ENCODE assay signal across 8 cellular contexts in the genomic region with DNA sequence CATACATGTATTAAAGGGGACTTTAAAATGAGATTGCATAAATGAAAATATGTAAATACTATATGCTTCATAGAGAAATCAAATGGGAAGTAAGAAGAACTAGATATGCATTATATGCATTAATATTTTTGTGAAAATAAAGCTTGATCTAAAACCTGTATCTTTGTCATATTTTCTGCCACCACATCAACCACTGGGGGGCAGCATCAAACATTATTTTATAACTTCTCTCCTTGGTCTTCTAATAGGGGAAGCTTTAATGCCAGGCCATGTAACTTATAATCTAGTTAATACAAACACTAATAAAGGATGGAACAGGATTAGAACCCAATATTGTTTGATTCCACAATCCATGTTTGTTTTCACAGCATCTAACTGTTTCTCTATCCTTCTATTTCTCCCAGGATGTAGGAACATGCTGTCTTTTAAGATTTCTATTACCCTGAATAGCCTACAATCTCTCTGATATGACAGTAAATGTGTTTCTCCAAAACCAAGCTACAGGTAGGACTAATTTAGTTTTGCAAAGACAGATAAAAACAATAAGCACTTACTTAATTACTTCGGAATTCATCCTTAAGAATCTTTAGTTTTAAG. TPM values are rescaled to one million over a fixed set of nuclear protein-coding genes. Genes with fewer than 3 reads are reported as not detected.
DNase-seq lines count a peak whose midpoint lies in the region; ATAC-seq and TF ChIP-seq lines count a peak whose summit lies in the region.

No MANE protein-coding gene starts in this region.

- H3K27me3 Mint-ChIP-seq in WTC11 (ENCODE audit: low read depth), result no peaks in the 10 kb centered on the region

- H2BK120ac ChIP-seq in trophoblast cell (ENCODE audit: insufficient read depth, low read length, poor library complexity), result no peak overlapping the region

- H3K9ac ChIP-seq in trophoblast cell (ENCODE audit: low read length), result no peak overlapping the region

- WGBS in trophoblast cell (ENCODE audit: extremely low coverage, insufficient coverage, insufficient read length), result no CpG with 5 or more reads among the region's 1 CpG

- POLR2A ChIA-PET in WTC11 (lab: Charles Lee), result no interaction called here

- no peak overlapping the region for H2BK12ac ChIP-seq in trophoblast cell (ENCODE audit: low read length)

- H2AFZ ChIP-seq in trophoblast cell (ENCODE audit: insufficient read depth, low read length, poor library complexity), result no peak overlapping the region

- H3K79me1 ChIP-seq in trophoblast cell (ENCODE audit: low read length), result no peaks in the 10 kb centered on the region

- TF ChIP-seq CTCF in GM12874 (IDR thresholded peaks at IDR 0.05; ENCODE audit: insufficient read depth, low read depth, low read length) (0 out of 2 replicates have a peak, but pooled peaks have one; percentile 10), WTC11 (IDR thresholded peaks at IDR 0.05) (no peak), fibroblast of mammary gland (conservative IDR thresholded peaks at IDR 0.05; ENCODE audit: control insufficient read depth, insufficient read depth, low read depth, low read length) (peak; percentile 61)

- no peak overlapping the region for H3K4ac ChIP-seq in trophoblast cell (ENCODE audit: low read depth, low read length)

- no peaks in the 10 kb centered on the region for H3K79me2 ChIP-seq in trophoblast cell (ENCODE audit: control insufficient read depth, insufficient read depth, low read length, poor library complexity)

- no peak overlapping the region for H3K4me3 Mint-ChIP-seq in WTC11

- no peaks in the 10 kb centered on the region for H3K4me1 ChIP-seq in trophoblast cell (ENCODE audit: control insufficient read depth in 1 of 2, insufficient read depth in 2 of 2, low read length in 2 of 2)

- no peak overlapping the region for H3K27ac ChIP-seq in trophoblast cell (ENCODE audit: low read depth, low read length)

- no peak overlapping the region for H3K23ac ChIP-seq in trophoblast cell (ENCODE audit: low read length)

- H3K27me3 ChIP-seq in trophoblast cell (ENCODE audit: insufficient read depth, low read length), result no peaks in the 10 kb centered on the region

- no peak overlapping the region for H2AK5ac ChIP-seq in trophoblast cell (ENCODE audit: low read length)

- no peaks in the 10 kb centered on the region for H3K36me3 Mint-ChIP-seq in WTC11

- H4K91ac ChIP-seq in trophoblast cell (ENCODE audit: low read depth, low read length), result no peak overlapping the region

- no peak overlapping the region for H4K8ac ChIP-seq in trophoblast cell (ENCODE audit: low read depth, low read length)

- ATAC-seq in WTC11, result no peak

- DNase-seq in AG08395 (ENCODE audit: low spot score) (peak; percentile 48), LHCN-M2 (ENCODE audit: low read depth) (peak; percentile 37), WTC11 (ENCODE audit: low spot score) (peak; percentile 24), fibroblast of mammary gland (ENCODE audit: low read depth) (peak; percentile 50), trophoblast cell (peak; percentile 4 to 61), SHP77 (lab: John Stamatoyannopoulos, UW) (no peak)
- DNase-seq in effector CD4-positive, alpha-beta T cell, result no peak

- no peaks in the 10 kb centered on the region for H3K9me3 Mint-ChIP-seq in WTC11

- no peak overlapping the region for H3K18ac ChIP-seq in trophoblast cell (ENCODE audit: low read length)

- H3K4me3 ChIP-seq in fibroblast of mammary gland (ENCODE audit: control insufficient read depth, low read depth, low read length) (no peak overlapping the region), trophoblast cell (ENCODE audit: low read depth, low read length) (no peak overlapping the region)

- no peak overlapping the region for H3K27ac Mint-ChIP-seq in WTC11

- no peaks in the 10 kb centered on the region for H3K9me3 ChIP-seq in trophoblast cell (ENCODE audit: insufficient read depth, low read depth, low read length)

- H3K36me3 ChIP-seq in trophoblast cell (ENCODE audit: control insufficient read depth in 1 of 2, insufficient read depth in 2 of 2, low read length in 2 of 2), result no peaks in the 10 kb centered on the region

- H3K14ac ChIP-seq in trophoblast cell (ENCODE audit: low read length), result no peak overlapping the region

- H4K12ac ChIP-seq in trophoblast cell (ENCODE audit: low read depth, low read length), result no peak overlapping the region

- no peak overlapping the region for H2BK5ac ChIP-seq in trophoblast cell (ENCODE audit: low read depth, low read length, poor library complexity)

- H3K4me1 Mint-ChIP-seq in WTC11, result no peaks in the 10 kb centered on the region; the same call in 1 of the 2 replicates

- H3K4me2 ChIP-seq in trophoblast cell (ENCODE audit: low read length), result no peak overlapping the region

- CTCF ChIA-PET in WTC11 (lab: Charles Lee), result interaction anchor here (0.7 to 2.6 kb wide), 21 partner anchors 9 to 294 kb away, joined by 3 to 37 read pairs (median 5); a partner anchor contains a TSS

TF ChIP-seq in WTC11, 78 proteins besides CTCF, POLR2A, EP300 and RAD21:
- TF ChIP-seq, protein P1, sequence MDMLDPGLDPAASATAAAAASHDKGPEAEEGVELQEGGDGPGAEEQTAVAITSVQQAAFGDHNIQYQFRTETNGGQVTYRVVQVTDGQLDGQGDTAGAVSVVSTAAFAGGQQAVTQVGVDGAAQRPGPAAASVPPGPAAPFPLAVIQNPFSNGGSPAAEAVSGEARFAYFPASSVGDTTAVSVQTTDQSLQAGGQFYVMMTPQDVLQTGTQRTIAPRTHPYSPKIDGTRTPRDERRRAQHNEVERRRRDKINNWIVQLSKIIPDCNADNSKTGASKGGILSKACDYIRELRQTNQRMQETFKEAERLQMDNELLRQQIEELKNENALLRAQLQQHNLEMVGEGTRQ (CRISPR knock-in tag; IDR thresholded peaks at IDR 0.05), result no peak
- TF ChIP-seq, protein P2, sequence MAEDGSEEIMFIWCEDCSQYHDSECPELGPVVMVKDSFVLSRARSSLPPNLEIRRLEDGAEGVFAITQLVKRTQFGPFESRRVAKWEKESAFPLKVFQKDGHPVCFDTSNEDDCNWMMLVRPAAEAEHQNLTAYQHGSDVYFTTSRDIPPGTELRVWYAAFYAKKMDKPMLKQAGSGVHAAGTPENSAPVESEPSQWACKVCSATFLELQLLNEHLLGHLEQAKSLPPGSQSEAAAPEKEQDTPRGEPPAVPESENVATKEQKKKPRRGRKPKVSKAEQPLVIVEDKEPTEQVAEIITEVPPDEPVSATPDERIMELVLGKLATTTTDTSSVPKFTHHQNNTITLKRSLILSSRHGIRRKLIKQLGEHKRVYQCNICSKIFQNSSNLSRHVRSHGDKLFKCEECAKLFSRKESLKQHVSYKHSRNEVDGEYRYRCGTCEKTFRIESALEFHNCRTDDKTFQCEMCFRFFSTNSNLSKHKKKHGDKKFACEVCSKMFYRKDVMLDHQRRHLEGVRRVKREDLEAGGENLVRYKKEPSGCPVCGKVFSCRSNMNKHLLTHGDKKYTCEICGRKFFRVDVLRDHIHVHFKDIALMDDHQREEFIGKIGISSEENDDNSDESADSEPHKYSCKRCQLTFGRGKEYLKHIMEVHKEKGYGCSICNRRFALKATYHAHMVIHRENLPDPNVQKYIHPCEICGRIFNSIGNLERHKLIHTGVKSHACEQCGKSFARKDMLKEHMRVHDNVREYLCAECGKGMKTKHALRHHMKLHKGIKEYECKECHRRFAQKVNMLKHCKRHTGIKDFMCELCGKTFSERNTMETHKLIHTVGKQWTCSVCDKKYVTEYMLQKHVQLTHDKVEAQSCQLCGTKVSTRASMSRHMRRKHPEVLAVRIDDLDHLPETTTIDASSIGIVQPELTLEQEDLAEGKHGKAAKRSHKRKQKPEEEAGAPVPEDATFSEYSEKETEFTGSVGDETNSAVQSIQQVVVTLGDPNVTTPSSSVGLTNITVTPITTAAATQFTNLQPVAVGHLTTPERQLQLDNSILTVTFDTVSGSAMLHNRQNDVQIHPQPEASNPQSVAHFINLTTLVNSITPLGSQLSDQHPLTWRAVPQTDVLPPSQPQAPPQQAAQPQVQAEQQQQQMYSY (CRISPR knock-in tag; IDR thresholded peaks at IDR 0.05), result no peak
- no peak for TF ChIP-seq NR3C1 (CRISPR knock-in tag; conservative IDR thresholded peaks at IDR 0.05; ENCODE audit: low read depth)
- TF ChIP-seq ZNF423 (CRISPR knock-in tag; IDR thresholded peaks at IDR 0.05), result no peak
- TF ChIP-seq, protein P3, sequence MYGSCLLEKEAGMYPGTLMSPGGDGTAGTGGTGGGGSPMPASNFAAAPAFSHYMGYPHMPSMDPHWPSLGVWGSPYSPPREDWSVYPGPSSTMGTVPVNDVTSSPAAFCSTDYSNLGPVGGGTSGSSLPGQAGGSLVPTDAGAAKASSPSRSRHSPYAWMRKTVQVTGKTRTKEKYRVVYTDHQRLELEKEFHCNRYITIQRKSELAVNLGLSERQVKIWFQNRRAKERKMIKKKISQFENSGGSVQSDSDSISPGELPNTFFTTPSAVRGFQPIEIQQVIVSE (CRISPR knock-in tag; IDR thresholded peaks at IDR 0.05; ENCODE audit: borderline replicate concordance), result no peak
- no peak for TF ChIP-seq IRF2 (CRISPR knock-in tag; IDR thresholded peaks at IDR 0.05; ENCODE audit: borderline replicate concordance, low read depth)

RNA-seq across cellular contexts. Expression of a gene that starts 10.0 kb away (rescaled TPM):
- total RNA-seq in LHCN-M2 (2014; rRNA removed) (not detected in 2 replicates), WTC11 (2021) (0.41 to 0.73 TPM (median 0.68 TPM) in 3 replicates)
- not detected for polyA plus RNA-seq in LHCN-M2 (2012)
- polyA plus RNA-seq in trophoblast cell (2013), result not detected in 2 replicates

Comparison
In these comparisons a context has a peak if more than half of its experiments do, and no peak if none do; other contexts are left out.
1. DNase-seq: peak in AG08395 (single experiment), LHCN-M2 (single experiment), WTC11 (single experiment), fibroblast of mammary gland (single experiment) and trophoblast cell (2 of 2); none in effector CD4-positive, alpha-beta T cell (single experiment) and SHP77 (0 of 2).